18 cellular contexts compared by ENCODE assay signal in genomic region chr4:39039108-39039507, GRCh38. TPM values are rescaled to one million over a fixed set of nuclear protein-coding genes. Genes with fewer than 3 reads are reported as not detected.
DNase-seq lines count a peak whose midpoint lies in the region; ATAC-seq, FAIRE-seq and TF ChIP-seq lines count a peak whose summit lies in the region.
"Had no signal": no experiment of that assay in that cellular context is flagged by ENCODE, and none has a peak within 500 bp of the region (broad histone marks: within the 10 kb centered on the region; RNA-seq: fewer than 3 reads in every experiment).

No MANE protein-coding gene starts in this region.

- intact Hi-C loops in HepG2 (cut with micrococcal nuclease; ENCODE audit: unreplicated experiment) = no loop called here
- intact Hi-C loops in right lobe of liver (cut with DNase I) = no loop called here
- intact Hi-C loops in K562 (cut with micrococcal nuclease) = no loop called here
- intact Hi-C loops in posterior cingulate gyrus (cut with DNase I) = no loop called here

- H3K36me3 Mint-ChIP-seq in T-cell = no peaks in the 10 kb centered on the region

- TF ChIP-seq RAD21 in HepG2 (CRISPR knock-in tag; IDR thresholded peaks at IDR 0.05) (no peak), K562 (CRISPR knock-in tag; conservative IDR thresholded peaks at IDR 0.05 in 1 of 2, IDR thresholded peaks at IDR 0.05 in 1 of 2) (no peak)

- no peak overlapping the region for H2AFZ ChIP-seq in HepG2 (ENCODE audit: low read length)
- no peak overlapping the region for H2AFZ ChIP-seq in OCI-LY1 (ENCODE audit: low read length)
- H2AFZ ChIP-seq in K562 (ENCODE audit: low read depth, low read length) = 0 out of 2 replicates have a peak overlapping the region, but pooled peaks have one; percentile 58
- H2AFZ ChIP-seq in GM23248 = no peak overlapping the region

- H3K4me2 ChIP-seq in HepG2 (ENCODE audit: low read depth, low read length) (no peak overlapping the region), OCI-LY1 (ENCODE audit: low read length) (no peak overlapping the region), K562 (ENCODE audit: insufficient read depth, low read length) (no peak overlapping the region), GM23248 (ENCODE audit: unreplicated experiment) (no peak overlapping the region)

- CTCF ChIA-PET in HepG2 (lab: Yijun Ruan, JAX; ENCODE audit: low intra/inter-chr PET ratio, low total read pairs) (no interaction called here), K562 (lab: Yijun Ruan, JAX; ENCODE audit: low intra/inter-chr PET ratio) (no interaction called here), T-cell (lab: Charles Lee) (interaction anchor here in 1 of 2 donors (0.7 kb wide), 1 partner anchor 136 kb away, joined by 4 read pairs; no protein-coding TSS in a partner anchor)

- H3K9me3 ChIP-seq in HepG2 (ENCODE audit: low read length) = no peaks in the 10 kb centered on the region
- H3K9me3 ChIP-seq in right lobe of liver = no peaks in the 10 kb centered on the region
- H3K9me3 ChIP-seq in OCI-LY1 (ENCODE audit: low read length) = no peaks in the 10 kb centered on the region
- H3K9me3 ChIP-seq in K562 (replicated peaks; ENCODE audit: control insufficient read depth, insufficient read depth, low read depth, low read length) = no peaks in the 10 kb centered on the region
- H3K9me3 ChIP-seq in GM23248 (ENCODE audit: low read depth) = no peaks in the 10 kb centered on the region

- in situ Hi-C loops in HepG2 (cut with HindIII; ENCODE audit: extremely low pct_ligation_motif_present, low pct_unique_long_range_greater_than_20kb) = no loop called here
- in situ Hi-C loops in K562 (cut with MboI) = no loop called here
- in situ Hi-C loops in GM23248 (cut with MboI) = no loop called here

- TF ChIP-seq CTCF in HepG2 (CRISPR knock-in tag; IDR thresholded peaks at IDR 0.05) (no peak), right lobe of liver (IDR thresholded peaks at IDR 0.05) (no peak), OCI-LY1 (IDR thresholded peaks at IDR 0.05; ENCODE audit: low read length) (no peak), K562 (IDR thresholded peaks at IDR 0.05 in 2 of 3, conservative IDR thresholded peaks at IDR 0.05 in 1 of 3; ENCODE audit: insufficient read depth in 2 of 3, low read depth in 1 of 3, low read length in 3 of 3) (no peak)

- no peak overlapping the region for H3K27ac Mint-ChIP-seq in T-cell

- no peak for TF ChIP-seq POLR2A in HepG2 (IDR thresholded peaks at IDR 0.05; ENCODE audit: insufficient read depth in 1 of 2, low read depth in 2 of 2, low read length in 2 of 2)
- no peak for TF ChIP-seq POLR2A in right lobe of liver (IDR thresholded peaks at IDR 0.05)
- TF ChIP-seq POLR2A in K562 (conservative IDR thresholded peaks at IDR 0.05) = no peak

- H3K79me2 ChIP-seq in HepG2 (ENCODE audit: insufficient read depth, low read length) (no peaks in the 10 kb centered on the region), OCI-LY1 (ENCODE audit: insufficient read depth, low read length) (no peaks in the 10 kb centered on the region), K562 (ENCODE audit: control insufficient read depth, insufficient read depth, low read length) (no peaks in the 10 kb centered on the region), GM23248 (ENCODE audit: insufficient read depth) (no peaks in the 10 kb centered on the region)

- no peaks in the 10 kb centered on the region for H3K9me1 ChIP-seq in K562 (ENCODE audit: control insufficient read depth, insufficient read depth, low read length)

- H3K27me3 Mint-ChIP-seq in T-cell = no peaks in the 10 kb centered on the region
- H3K27me3 Mint-ChIP-seq: CD4-positive, alpha-beta memory T cell had no signal

- no peak overlapping the region for H3K27ac ChIP-seq in HepG2 (ENCODE audit: extremely low read length, insufficient read depth, low read length)
- no peak overlapping the region for H3K27ac ChIP-seq in right lobe of liver
- H3K27ac ChIP-seq in OCI-LY1 (ENCODE audit: low read depth, low read length, poor library complexity, severe bottlenecking) = peak overlapping the region; percentile 5
- no peak overlapping the region for H3K27ac ChIP-seq in K562 (ENCODE audit: extremely low read depth, low read depth, low read length)
- H3K27ac ChIP-seq in GM23248 = no peak overlapping the region
- H3K27ac ChIP-seq: C4-2B, HL-60 had no signal

- H3K27me3 ChIP-seq in HepG2 (ENCODE audit: control insufficient read depth in 1 of 2, insufficient read depth in 2 of 2, low read length in 2 of 2) (no peaks in the 10 kb centered on the region), right lobe of liver (no peaks in the 10 kb centered on the region), OCI-LY1 (ENCODE audit: insufficient read depth, low read length) (no peaks in the 10 kb centered on the region), K562 (ENCODE audit: control insufficient read depth in 2 of 2, insufficient read depth in 2 of 2, low read length in 2 of 2) (no peaks in the 10 kb centered on the region), GM23248 (replicated peaks; ENCODE audit: insufficient read depth) (no peaks in the 10 kb centered on the region)

- ATAC-seq in HepG2 (no peak), right lobe of liver (no peak), K562 (no peak), T-cell (replicated peaks in 1 of 4) (no peak)
- ATAC-seq: HCT116 had no signal

- FAIRE-seq in HepG2 (lab: Jason Lieb, UNC) = no peak
- no peak for FAIRE-seq in K562 (lab: Jason Lieb, UNC)
- FAIRE-seq: GM19239, H54 had no signal

- no peak overlapping the region for H3K4me3 Mint-ChIP-seq in T-cell

- H3K4me1 Mint-ChIP-seq in T-cell = peaks cover 9 to 22% (median 21%) of the 10 kb centered on the region in 3 donors

- H3F3A ChIP-seq in OCI-LY1 (ENCODE audit: insufficient read depth, low read length) = no peaks in the 10 kb centered on the region; the same call in 1 of the 2 replicates
- H3F3A ChIP-seq in GM23248 (ENCODE audit: insufficient read depth) = peaks cover 19% of the 10 kb centered on the region

- no peaks in the 10 kb centered on the region for H3K9me3 Mint-ChIP-seq in T-cell
- H3K9me3 Mint-ChIP-seq: CD4-positive, alpha-beta memory T cell had no signal

- H4K20me1 ChIP-seq in HepG2 (ENCODE audit: insufficient read depth, low read length) (no peaks in the 10 kb centered on the region), OCI-LY1 (ENCODE audit: insufficient read depth, low read length) (no peaks in the 10 kb centered on the region), K562 (replicated peaks; ENCODE audit: control insufficient read depth, insufficient read depth, low read length) (no peaks in the 10 kb centered on the region), GM23248 (ENCODE audit: insufficient read depth) (no peaks in the 10 kb centered on the region)

- POLR2A ChIA-PET in HepG2 (lab: Yijun Ruan, JAX) = no interaction called here
- POLR2A ChIA-PET in K562 (lab: Yijun Ruan, JAX) = no interaction called here
- POLR2A ChIA-PET in T-cell (lab: Charles Lee) = no interaction called here

- WGBS in HepG2 (ENCODE audit: low lambda C conversion rate) = 94% methylated on average over 3 of the region's 3 CpGs
- 95% methylated on average over 3 of the region's 3 CpGs for WGBS in right lobe of liver (ENCODE audit: insufficient coverage, low coverage, low lambda C conversion rate, missing lambda C conversion rate)
- 81% methylated on average over 3 of the region's 3 CpGs for WGBS in K562 (ENCODE audit: insufficient coverage, low coverage, missing lambda C conversion rate)
- WGBS in GM23248 (ENCODE audit: low coverage in 1 of 2, low lambda C conversion rate in 2 of 2, missing lambda C conversion rate in 2 of 2), 2 experiments = 96 to 99% methylated on average over 3 of the region's 3 CpGs

- H3K9ac ChIP-seq in HepG2 (ENCODE audit: insufficient read depth, low read depth, low read length) (no peak overlapping the region), OCI-LY1 (ENCODE audit: low read length) (no peak overlapping the region), K562 (ENCODE audit: insufficient read depth in 1 of 2, low read depth in 2 of 2, low read length in 2 of 2) (no peak overlapping the region), GM23248 (no peak overlapping the region)

- no peaks in the 10 kb centered on the region for H3K9me2 ChIP-seq in OCI-LY1 (ENCODE audit: low read depth, low read length)
- H3K9me2 ChIP-seq in GM23248 (ENCODE audit: insufficient read depth) = no peaks in the 10 kb centered on the region

- TF ChIP-seq EP300 in HepG2 (IDR thresholded peaks at IDR 0.05; ENCODE audit: low read depth in 2 of 2, low read length in 2 of 2) (no peak), HepG2 (CRISPR knock-in tag; IDR thresholded peaks at IDR 0.05; ENCODE audit: borderline replicate concordance) (no peak), K562 (IDR thresholded peaks at IDR 0.05; ENCODE audit: low read length) (no peak)

- H3K4me1 ChIP-seq in HepG2 (ENCODE audit: insufficient read depth, low read length) = peaks cover 59% of the 10 kb centered on the region
- peaks cover 0 to 10% (median 2%) of the 10 kb centered on the region in 4 donors for H3K4me1 ChIP-seq in right lobe of liver
- H3K4me1 ChIP-seq in OCI-LY1 (ENCODE audit: insufficient read depth, low read length, severe bottlenecking) = peaks cover 75% of the 10 kb centered on the region
- peaks cover 9 to 15% of the 10 kb centered on the region in 2 experiments; a peak in 4 of 5 replicates for H3K4me1 ChIP-seq in K562 (replicated peaks in 1 of 2; ENCODE audit: control insufficient read depth in 2 of 2, insufficient read depth in 2 of 2, low read length in 2 of 2)
- H3K4me1 ChIP-seq in GM23248 (ENCODE audit: insufficient read depth) = peaks cover 11% of the 10 kb centered on the region; the same call in 1 of the 2 replicates

- no peak overlapping the region for H3K4me3 ChIP-seq in HepG2 (replicated peaks in 1 of 3; ENCODE audit: insufficient read depth in 1 of 3, low read depth in 2 of 3, low read length in 3 of 3)
- H3K4me3 ChIP-seq in right lobe of liver = no peak overlapping the region
- no peak overlapping the region for H3K4me3 ChIP-seq in OCI-LY1 (ENCODE audit: low read depth, low read length, poor library complexity, severe bottlenecking)
- H3K4me3 ChIP-seq in K562 = no peak overlapping the region
- no peak overlapping the region for H3K4me3 ChIP-seq in GM23248

- DNase-seq in HepG2 (ENCODE audit: low spot score) = no peak
- DNase-seq in right lobe of liver = no peak
- DNase-seq in K562 (ENCODE audit: extremely low read depth in 1 of 4, low spot score in 3 of 4) = no peak
- DNase-seq in T-cell = no peak
- no peak for DNase-seq in posterior cingulate gyrus
- no peak for DNase-seq in GM23248
- DNase-seq: 8988T; ACHN; CD4-positive, alpha-beta memory T cell; COR-L47; DND-41; GDM1 had no signal

- H3K36me3 ChIP-seq in HepG2 (replicated peaks in 1 of 2; ENCODE audit: control insufficient read depth in 1 of 2, insufficient read depth in 2 of 2, low read length in 2 of 2) (no peaks in the 10 kb centered on the region), right lobe of liver (no peaks in the 10 kb centered on the region), OCI-LY1 (ENCODE audit: insufficient read depth, low read length) (no peaks in the 10 kb centered on the region), K562 (ENCODE audit: control insufficient read depth, insufficient read depth, low read length) (no peaks in the 10 kb centered on the region), GM23248 (ENCODE audit: low read depth) (no peaks in the 10 kb centered on the region)

- BruUV-seq in HepG2 (replicated peaks; lab: Mats Ljungman, UMichigan) (no TSS peak), K562 (replicated peaks; lab: Mats Ljungman, UMichigan) (no TSS peak)

RNA-seq across cellular contexts. Expression of gene TMEM156, which starts 6.9 kb away (rescaled TPM):
- not detected in 2 replicates for total RNA-seq in HepG2 (2016; rRNA removed; fragmentation: Illumina TruSeq; extraction: Trizol)
- total RNA-seq in HepG2 (2016; cell fraction: cytosol; rRNA removed; fragmentation: Illumina TruSeq; extraction: Trizol; ENCODE audit: low read depth) = not detected in 2 replicates
- not detected in 2 replicates for total RNA-seq in HepG2 (2016; cell fraction: insoluble cytoplasmic fraction; rRNA removed; fragmentation: Illumina TruSeq; extraction: Trizol)
- not detected in 2 replicates for total RNA-seq in HepG2 (2016; cell fraction: membrane; rRNA removed; fragmentation: Illumina TruSeq; extraction: Trizol)
- total RNA-seq in HepG2 (2016; cell fraction: nucleus; rRNA removed; fragmentation: Illumina TruSeq; extraction: Trizol) = not detected in 2 replicates
- 1.2 and 1.6 TPM in 2 replicates for polyA plus RNA-seq in HepG2 (2011; rRNA removed)
- 0.63 and 0.91 TPM in 2 replicates for polyA plus RNA-seq in HepG2 (2011; cell fraction: cytosol; rRNA removed)
- polyA plus RNA-seq in HepG2 (2011; cell fraction: nucleus; rRNA removed) = 0.13 and 0.31 TPM in 2 replicates
- polyA plus RNA-seq in HepG2 (2012) = 0.13 and 1.2 TPM in 2 replicates
- polyA plus RNA-seq in HepG2 (2016; cell fraction: cytosol; fragmentation: Illumina TruSeq; extraction: Trizol; ENCODE audit: low read depth) = 0.10 TPM in 1 of 2 replicates, not detected in the other
- not detected in 2 replicates for polyA plus RNA-seq in HepG2 (2016; cell fraction: insoluble cytoplasmic fraction; fragmentation: Illumina TruSeq; extraction: Trizol; ENCODE audit: low read depth)
- 0.13 TPM in 1 of 2 replicates, not detected in the other for polyA plus RNA-seq in HepG2 (2016; cell fraction: membrane; fragmentation: Illumina TruSeq; extraction: Trizol; ENCODE audit: low read depth)
- not detected in 2 replicates for polyA plus RNA-seq in HepG2 (2016; cell fraction: nucleus; fragmentation: Illumina TruSeq; extraction: Trizol; ENCODE audit: insufficient read depth, low read depth)
- 0.50 and 1.8 TPM in 2 replicates for polyA minus RNA-seq in HepG2 (2011; rRNA and poly(A)+ RNA removed; ENCODE audit: low replicate concordance)
- 0.49 and 0.62 TPM in 2 replicates for polyA minus RNA-seq in HepG2 (2011; cell fraction: cytosol; rRNA and poly(A)+ RNA removed)
- polyA minus RNA-seq in HepG2 (2011; cell fraction: nucleus; rRNA and poly(A)+ RNA removed) = 1.2 TPM in 2 replicates
- total RNA-seq in right lobe of liver = 1 to 10 TPM in 4 of 6 experiments, under 1 TPM in 1, not detected in 1; 0.29 to 2.8 (median 1.2) TPM
- total RNA-seq in K562 (2011; cell fraction: chromatin; rRNA removed; ENCODE audit: low replicate concordance) = 3.8 and 11.7 TPM in 2 replicates
- 1.3 and 2.1 TPM in 2 replicates for total RNA-seq in K562 (2011; cell fraction: nucleolus; rRNA removed)
- 5.1 and 6.9 TPM in 2 replicates for total RNA-seq in K562 (2011; cell fraction: nucleoplasm; rRNA removed)
- total RNA-seq in K562 (2014; rRNA removed) = 2.9 and 3.5 TPM in 2 replicates
- total RNA-seq in K562 (2014; rRNA removed; fragmentation: Illumina TruSeq; extraction: Trizol) = 7.6 and 9.2 TPM in 2 replicates
- 8.3 and 9.6 TPM in 2 replicates for total RNA-seq in K562 (2015; rRNA removed; fragmentation: Illumina TruSeq; extraction: Trizol)
- 3.7 and 4.4 TPM in 2 replicates for total RNA-seq in K562 (2021)
- 5.0 and 9.6 TPM in 2 replicates for polyA plus RNA-seq in K562 (2011; rRNA removed)
- 0.51 and 4.6 TPM in 2 replicates for polyA plus RNA-seq in K562 (2011; cell fraction: cytosol; rRNA removed)
- polyA plus RNA-seq in K562 (2011; cell fraction: nucleus; rRNA removed) = 1.5 and 2.5 TPM in 2 replicates
- 5.2 and 9.9 TPM in 2 replicates for polyA plus RNA-seq in K562 (2012)
- 7.4 and 7.6 TPM in 2 replicates for polyA plus RNA-seq in K562 (2014; fragmentation: Illumina TruSeq; extraction: Trizol)
- polyA plus RNA-seq in K562 (2014; fragmentation: Nextera tagmentation; extraction: Ambion mirVana) = 1 to 10 TPM; 5.9 to 6.9 TPM
- polyA plus RNA-seq in K562 (2014; rRNA removed) = 4.7 and 6.4 TPM in 2 replicates
- polyA minus RNA-seq in K562 (2011; rRNA and poly(A)+ RNA removed) = 4.3 and 10.8 TPM in 2 replicates
- 1.1 and 1.8 TPM in 2 replicates for polyA minus RNA-seq in K562 (2011; cell fraction: cytosol; rRNA and poly(A)+ RNA removed)
- 2.0 and 6.6 TPM in 2 replicates for polyA minus RNA-seq in K562 (2011; cell fraction: nucleus; rRNA and poly(A)+ RNA removed)
- 10 to 100 TPM in 3 of 5 donors, 1 to 10 TPM in 2; 7.5 to 23.1 (median 12.5) TPM for total RNA-seq in T-cell
- total RNA-seq in GM23248 (2014; rRNA removed; shearing (Covaris generic)) = not detected in 2 replicates
- polyA plus RNA-seq in GM23248 (2016; fragmentation: Nextera tagmentation; extraction: Ambion mirVana) = 0.30 TPM in 1 of 2 replicates, not detected in the other

RNA-seq across cellular contexts. Expression of gene KLHL5, which starts 22.9 kb away (rescaled TPM):
- total RNA-seq in HepG2 (2016; rRNA removed; fragmentation: Illumina TruSeq; extraction: Trizol) (36.2 and 45.3 TPM in 2 replicates), right lobe of liver (10 to 100 TPM; 25.5 to 88.0 (median 42.2) TPM), K562 (2014; rRNA removed) (14.1 and 16.7 TPM in 2 replicates), K562 (2014; rRNA removed; fragmentation: Illumina TruSeq; extraction: Trizol) (30.8 and 34.3 TPM in 2 replicates), K562 (2015; rRNA removed; fragmentation: Illumina TruSeq; extraction: Trizol) (24.9 and 28.0 TPM in 2 replicates), K562 (2021) (21.0 and 22.9 TPM in 2 replicates), T-cell (10 to 100 TPM; 17.1 to 26.3 (median 18.6) TPM)
- 32.0 and 35.3 TPM in 2 replicates for total RNA-seq in HepG2 (2016; cell fraction: cytosol; rRNA removed; fragmentation: Illumina TruSeq; extraction: Trizol; ENCODE audit: low read depth)
- 36.6 and 44.0 TPM in 2 replicates for total RNA-seq in HepG2 (2016; cell fraction: insoluble cytoplasmic fraction; rRNA removed; fragmentation: Illumina TruSeq; extraction: Trizol)
- 75.4 and 86.1 TPM in 2 replicates for total RNA-seq in HepG2 (2016; cell fraction: membrane; rRNA removed; fragmentation: Illumina TruSeq; extraction: Trizol)
- 26.6 and 27.0 TPM in 2 replicates for total RNA-seq in HepG2 (2016; cell fraction: nucleus; rRNA removed; fragmentation: Illumina TruSeq; extraction: Trizol)
- polyA plus RNA-seq in HepG2 (2011; rRNA removed) (32.6 and 38.7 TPM in 2 replicates), K562 (2011; rRNA removed) (22.1 and 27.9 TPM in 2 replicates), K562 (2014; fragmentation: Illumina TruSeq; extraction: Trizol) (21.1 and 22.1 TPM in 2 replicates), K562 (2014; fragmentation: Nextera tagmentation; extraction: Ambion mirVana) (1 to 10 TPM; 8.0 to 8.8 TPM), K562 (2014; rRNA removed) (12.2 and 16.3 TPM in 2 replicates), GM23248 (2016; fragmentation: Nextera tagmentation; extraction: Ambion mirVana) (27.0 and 28.3 TPM in 2 replicates)
- polyA plus RNA-seq in HepG2 (2011; cell fraction: cytosol; rRNA removed) = 29.8 and 43.7 TPM in 2 replicates
- 14.9 and 17.0 TPM in 2 replicates for polyA plus RNA-seq in HepG2 (2011; cell fraction: nucleus; rRNA removed)
- 33.7 and 34.6 TPM in 2 replicates for polyA plus RNA-seq in HepG2 (2012)
- 31.2 and 34.0 TPM in 2 replicates for polyA plus RNA-seq in HepG2 (2016; cell fraction: cytosol; fragmentation: Illumina TruSeq; extraction: Trizol; ENCODE audit: low read depth)
- polyA plus RNA-seq in HepG2 (2016; cell fraction: insoluble cytoplasmic fraction; fragmentation: Illumina TruSeq; extraction: Trizol; ENCODE audit: low read depth) = 39.8 and 40.2 TPM in 2 replicates
- 51.9 and 59.4 TPM in 2 replicates for polyA plus RNA-seq in HepG2 (2016; cell fraction: membrane; fragmentation: Illumina TruSeq; extraction: Trizol; ENCODE audit: low read depth)
- polyA plus RNA-seq in HepG2 (2016; cell fraction: nucleus; fragmentation: Illumina TruSeq; extraction: Trizol; ENCODE audit: insufficient read depth, low read depth) = 22.2 and 22.8 TPM in 2 replicates
- polyA minus RNA-seq in HepG2 (2011; rRNA and poly(A)+ RNA removed; ENCODE audit: low replicate concordance) = 25.9 and 37.5 TPM in 2 replicates
- 31.0 and 34.7 TPM in 2 replicates for polyA minus RNA-seq in HepG2 (2011; cell fraction: cytosol; rRNA and poly(A)+ RNA removed)
- 48.0 and 50.0 TPM in 2 replicates for polyA minus RNA-seq in HepG2 (2011; cell fraction: nucleus; rRNA and poly(A)+ RNA removed)
- 7.4 and 18.8 TPM in 2 replicates for total RNA-seq in K562 (2011; cell fraction: chromatin; rRNA removed; ENCODE audit: low replicate concordance)
- 3.7 TPM in 2 replicates for total RNA-seq in K562 (2011; cell fraction: nucleolus; rRNA removed)
- total RNA-seq in K562 (2011; cell fraction: nucleoplasm; rRNA removed) = 8.4 and 14.3 TPM in 2 replicates
- polyA plus RNA-seq in K562 (2011; cell fraction: cytosol; rRNA removed) = 6.5 and 28.1 TPM in 2 replicates
- polyA plus RNA-seq in K562 (2011; cell fraction: nucleus; rRNA removed) = 6.3 and 16.1 TPM in 2 replicates
- 24.3 and 24.7 TPM in 2 replicates for polyA plus RNA-seq in K562 (2012)
- polyA minus RNA-seq in K562 (2011; rRNA and poly(A)+ RNA removed) = 56.2 and 82.8 TPM in 2 replicates
- polyA minus RNA-seq in K562 (2011; cell fraction: cytosol; rRNA and poly(A)+ RNA removed) = 16.0 and 22.0 TPM in 2 replicates
- 5.4 and 14.7 TPM in 2 replicates for polyA minus RNA-seq in K562 (2011; cell fraction: nucleus; rRNA and poly(A)+ RNA removed)
- total RNA-seq in GM23248 (2014; rRNA removed; shearing (Covaris generic)) = 43.3 and 49.4 TPM in 2 replicates

Comparison
In these comparisons a context has a peak if more than half of its experiments do, and no peak if none do; other contexts are left out.
1. Of the 241 proteins assayed by ChIP-seq in both HepG2 and K562: peak only in HepG2: none; only in K562: none; in both: ZNF24; in neither: 240.